In genomic region chr1:191963781-191964455, GRCh38 we compare ENCODE assay signal across 1 cellular context.
A peak's percentile ranks its signal among the peaks of the same experiment; 100 is the strongest.
TF ChIP-seq lines count a peak whose summit lies in the region.

No MANE protein-coding gene starts in this region.

TF ChIP-seq in IMR-90, 13 proteins besides CTCF, POLR2A, EP300 and RAD21:
- TF ChIP-seq CEBPB (IDR thresholded peaks at IDR 0.05; ENCODE audit: low read depth, low read length) (peak; percentile 40; the same call in 1 of the 2 replicates), MXI1 (IDR thresholded peaks at IDR 0.05; ENCODE audit: borderline replicate concordance, low read depth, low read length) (no peak), BHLHE40 (IDR thresholded peaks at IDR 0.05; ENCODE audit: low read depth, low read length) (no peak), NFE2L2 (IDR thresholded peaks at IDR 0.05; ENCODE audit: low read depth, low read length) (no peak)
